10 cellular contexts compared by ENCODE assay signal in the genomic region with DNA sequence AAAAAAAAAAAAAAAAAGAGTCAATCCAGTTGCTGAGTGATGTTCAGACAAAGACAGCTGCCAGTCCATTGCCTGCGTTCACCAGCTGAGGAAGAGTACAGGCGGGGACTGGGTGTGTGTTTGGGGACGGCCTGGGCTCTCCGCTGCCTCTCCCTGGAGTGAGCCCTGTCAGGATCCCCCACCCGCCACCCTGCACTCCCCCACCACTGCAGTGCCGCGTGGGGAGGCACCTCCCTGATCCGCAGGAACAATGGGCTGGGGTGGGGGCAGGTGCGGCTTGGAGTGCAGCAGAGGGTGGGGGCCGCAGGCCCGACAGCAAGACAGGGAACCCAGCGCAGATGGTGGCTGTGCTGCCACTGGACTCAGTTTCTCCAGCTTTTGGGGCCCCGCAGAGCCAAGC. TPM values are rescaled to one million over a fixed set of nuclear protein-coding genes. Genes with fewer than 3 reads are reported as not detected.
DNase-seq lines count a peak whose midpoint lies in the region; ATAC-seq and TF ChIP-seq lines count a peak whose summit lies in the region.
"Had no signal": no experiment of that assay in that cellular context is flagged by ENCODE, and none has a peak within 500 bp of the region (broad histone marks: within the 10 kb centered on the region; RNA-seq: fewer than 3 reads in every experiment).

No MANE protein-coding gene starts in this region.

- peak overlapping the region; percentile 53 for H3K4me2 ChIP-seq in H9 (ENCODE audit: insufficient read depth, insufficient read length, low read length)
- H3K4me2 ChIP-seq in skeletal muscle satellite cell (ENCODE audit: low read length), result peak overlapping the region; percentile 98

- intact Hi-C loops in lower leg skin (cut with DNase I; ENCODE audit: low total_unique reads), result no loop called here

- H2BK5ac ChIP-seq in H9 (ENCODE audit: insufficient read length, low read length), result no peak overlapping the region

- H3K4me1 ChIP-seq in H9 (ENCODE audit: insufficient read depth, low read length) (no peaks in the 10 kb centered on the region), skeletal muscle satellite cell (ENCODE audit: control insufficient read depth, insufficient read depth, low read length) (peaks cover 13% of the 10 kb centered on the region)

- H2AK5ac ChIP-seq in H9 (ENCODE audit: insufficient read length, low read length), result no peak overlapping the region

- no peak overlapping the region for H4K8ac ChIP-seq in H9 (replicated peaks; ENCODE audit: insufficient read length, low read depth, low read length)

- H4K5ac ChIP-seq in H9 (ENCODE audit: insufficient read length, low read depth, low read length), result no peak overlapping the region

- WGBS in H9 (ENCODE audit: extremely low coverage, insufficient read length, low lambda C conversion rate), result no CpG with 5 or more reads among the region's 13 CpGs
- 15 to 40% methylated on average over 8 to 12 of the region's 13 CpGs for WGBS in lower leg skin, 2 donors

- no peaks in the 10 kb centered on the region for H3K9me3 ChIP-seq in H9 (ENCODE audit: control insufficient read depth, low read depth, low read length)
- H3K9me3 ChIP-seq in skeletal muscle satellite cell (replicated peaks; ENCODE audit: low read length), result no peaks in the 10 kb centered on the region

- no peaks in the 10 kb centered on the region for H3K79me2 ChIP-seq in H9 (ENCODE audit: insufficient read depth, low read length)

- H3K27me3 Mint-ChIP-seq in H9 (ENCODE audit: low read depth) (peaks cover 77% of the 10 kb centered on the region), brain (peaks cover 8% of the 10 kb centered on the region)

- H3K4me3 Mint-ChIP-seq in H9 (peak overlapping the region; percentile 64 to 79; a peak in 4 of 5 replicates), brain (peak overlapping the region; percentile 79 to 86 (median 83))

- no peaks in the 10 kb centered on the region for H3K79me1 ChIP-seq in H9 (ENCODE audit: insufficient read depth, low read depth, low read length, poor library complexity, severe bottlenecking)

- H3K27ac Mint-ChIP-seq in H9 (no peak overlapping the region), brain (no peak overlapping the region)
- H3K27ac Mint-ChIP-seq: stimulated activated naive B cell treated with anti-CD40 and anti-IgM and Interleukin-4, amounts not matched to agents 10 μg/mL and 1 μg/mL and 100 μg/mL, for 72 hours had no signal

- no peak overlapping the region for H2AFZ ChIP-seq in H9 (ENCODE audit: low read length)

- H3K9me3 Mint-ChIP-seq in H9 (peaks cover 5% of the 10 kb centered on the region in 2 experiments; a peak in 3 of 5 replicates), brain (peaks cover 0 to 11% (median 4%) of the 10 kb centered on the region in 5 experiments)

- no peak overlapping the region for H2BK120ac ChIP-seq in H9 (ENCODE audit: low read depth, low read length, poor library complexity, severe bottlenecking)

- TF ChIP-seq CTCF in H9 (conservative IDR thresholded peaks at IDR 0.05), result no peak
- no peak for TF ChIP-seq CTCF in brain (conservative IDR thresholded peaks at IDR 0.05)
- no peak for TF ChIP-seq CTCF in lower leg skin (IDR thresholded peaks at IDR 0.05)

- H3K36me3 Mint-ChIP-seq in H9 (ENCODE audit: insufficient read depth in 1 of 3, low read depth in 3 of 3) (peaks cover 0 to 4% (median 0%) of the 10 kb centered on the region in 3 experiments; a peak in 2 of 7 replicates), brain (no peaks in the 10 kb centered on the region)

- H3K4me3 ChIP-seq in skeletal muscle satellite cell (ENCODE audit: low read length) (peak overlapping the region; percentile 90), lower leg skin (ENCODE audit: low read depth, poor library complexity, severe bottlenecking) (no peak overlapping the region)

- DNase-seq in H9 (no peak), kidney tubule cell (ENCODE audit: low spot score) (peak; percentile 39), HuH-7.5 (ENCODE audit: low spot score) (no peak), lower leg skin (ENCODE audit: low spot score in 2 of 2) (no peak), NAMALWA (ENCODE audit: low spot score) (no peak)
- DNase-seq: NCI-H146; stimulated activated naive B cell treated with anti-CD40 and anti-IgM and Interleukin-4, amounts not matched to agents 10 μg/mL and 1 μg/mL and 100 μg/mL, for 72 hours had no signal

- no peak overlapping the region for H2BK20ac ChIP-seq in H9 (ENCODE audit: low read depth, low read length, poor library complexity, severe bottlenecking)

- no peak overlapping the region for H3K23ac ChIP-seq in H9 (ENCODE audit: insufficient read length, low read depth, low read length)

- H4K20me1 ChIP-seq in H9 (ENCODE audit: control insufficient read depth, insufficient read depth, insufficient read length), result no peaks in the 10 kb centered on the region

- H3K18ac ChIP-seq in H9 (ENCODE audit: insufficient read length, low read depth, low read length), result no peak overlapping the region

- H3K27me3 ChIP-seq in H9 (ENCODE audit: insufficient read depth, low read length) (peaks cover 16% of the 10 kb centered on the region), skeletal muscle satellite cell (ENCODE audit: control insufficient read depth, insufficient read depth, low read length) (peaks cover 6% of the 10 kb centered on the region)

- H2BK15ac ChIP-seq in H9 (ENCODE audit: low read depth, low read length), result no peak overlapping the region

- H3K9ac ChIP-seq in H9 (ENCODE audit: extremely low read depth, insufficient read length, low read length) (no peak overlapping the region), skeletal muscle satellite cell (ENCODE audit: low read depth, low read length) (peak overlapping the region; percentile 66)

- H3K36me3 ChIP-seq in skeletal muscle satellite cell (ENCODE audit: insufficient read depth, low read length), result no peaks in the 10 kb centered on the region

- no peak for ATAC-seq in GM19397 (IDR thresholded peaks at IDR 0.05; ENCODE audit: unreplicated experiment)
- ATAC-seq: stimulated activated naive B cell treated with anti-CD40 and anti-IgM and Interleukin-4, amounts not matched to agents 10 μg/mL and 1 μg/mL and 100 μg/mL, for 72 hours had no signal

- no peak for TF ChIP-seq POLR2A in lower leg skin (IDR thresholded peaks at IDR 0.05)

- no peak overlapping the region for H4K91ac ChIP-seq in H9 (ENCODE audit: insufficient read length, low read depth, low read length)

- H3K4me1 Mint-ChIP-seq in H9, result peaks cover 2 to 16% of the 10 kb centered on the region in 2 experiments; a peak in 2 of 4 replicates
- peaks cover 36% of the 10 kb centered on the region for H3K4me1 Mint-ChIP-seq in brain

- H2BK12ac ChIP-seq in H9 (ENCODE audit: insufficient read length, low read depth, low read length), result no peak overlapping the region

- H3K56ac ChIP-seq in H9 (ENCODE audit: insufficient read length, low read depth, low read length), result no peak overlapping the region

- no peak overlapping the region for H3T11ph ChIP-seq in H9 (ENCODE audit: low read length)

- H3K14ac ChIP-seq in H9 (ENCODE audit: insufficient read depth, low read length), result no peak overlapping the region

- H3K4ac ChIP-seq in H9 (ENCODE audit: low read depth, low read length), result no peak overlapping the region

- no peak overlapping the region for H3K27ac ChIP-seq in H9 (ENCODE audit: insufficient read length, low read depth, low read length)

- H3K23me2 ChIP-seq in H9 (ENCODE audit: insufficient read length, low read depth, low read length, poor library complexity, severe bottlenecking), result peaks cover 11% of the 10 kb centered on the region

RNA-seq across cellular contexts. Expression of a gene that starts 1.4 kb away (rescaled TPM):
- total RNA-seq in H9 (2021), result 2.9 and 3.2 TPM in 2 replicates
- polyA plus RNA-seq in brain (ENCODE audit: insufficient read depth, low read depth, low replicate concordance), result 11.6 TPM
- total RNA-seq in skeletal muscle satellite cell (2012; rRNA removed), result 5.2 and 10.4 TPM in 2 replicates
- total RNA-seq in lower leg skin, result 1 to 10 TPM; 6.4 to 9.9 (median 9.5) TPM
